ENCODE assay signal across 17 cellular contexts in the genomic region with DNA sequence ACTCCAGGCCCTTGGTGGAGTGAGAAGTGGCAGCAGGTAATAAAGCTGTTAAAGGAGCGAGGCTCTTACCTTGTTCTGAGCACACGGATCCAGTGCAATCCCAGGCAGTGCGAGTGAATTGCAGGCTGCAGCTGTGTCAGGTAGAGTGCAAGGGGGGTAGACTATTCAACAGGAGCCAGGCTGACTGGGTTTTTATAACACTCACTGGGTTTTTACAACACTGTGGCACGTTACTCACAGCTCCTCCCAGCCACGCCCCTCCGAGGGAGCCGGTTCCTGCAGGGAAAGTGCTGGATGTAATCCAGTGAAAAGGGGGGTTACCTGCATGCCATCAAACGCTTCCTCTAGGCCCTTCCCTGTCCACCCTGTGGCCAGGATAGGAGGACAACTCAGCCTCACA. TPM values are rescaled to one million over a fixed set of nuclear protein-coding genes. Genes with fewer than 3 reads are reported as not detected.
A peak's percentile ranks its signal among the peaks of the same experiment; 100 is the strongest.
DNase-seq lines count a peak whose midpoint lies in the region; ATAC-seq, FAIRE-seq and TF ChIP-seq lines count a peak whose summit lies in the region.
"Had no signal": no experiment of that assay in that cellular context is flagged by ENCODE, and none has a peak within 500 bp of the region (broad histone marks: within the 10 kb centered on the region; RNA-seq: fewer than 3 reads in every experiment).

No MANE protein-coding gene starts in this region.

- H3K27me3 ChIP-seq in upper lobe of right lung: no peaks in the 10 kb centered on the region
- no peaks in the 10 kb centered on the region for H3K27me3 ChIP-seq in naive thymus-derived CD4-positive, alpha-beta T cell (ENCODE audit: control insufficient read depth in 2 of 2, insufficient read depth in 2 of 2, low read length in 2 of 2)

- H3K9me3 Mint-ChIP-seq in naive thymus-derived CD4-positive, alpha-beta T cell: peaks cover 0 to 2% (median 0%) of the 10 kb centered on the region in 11 donors
- H3K9me3 Mint-ChIP-seq: activated CD4-positive, alpha-beta memory T cell treated with anti-CD3 and anti-CD28 coated beads, Interleukin-2, amount 10 ng/mL, durations not matched to agents 7 days and 5 days had no signal

- H3K9me3 ChIP-seq in kidney (ENCODE audit: control insufficient read depth in 1 of 2, low read length in 2 of 2): no peaks in the 10 kb centered on the region
- no peaks in the 10 kb centered on the region for H3K9me3 ChIP-seq in upper lobe of right lung
- H3K9me3 ChIP-seq in naive thymus-derived CD4-positive, alpha-beta T cell (ENCODE audit: control insufficient read depth in 2 of 3, low read length in 3 of 3): no peaks in the 10 kb centered on the region
- H3K9me3 ChIP-seq: heart right ventricle had no signal

- H3K4me3 Mint-ChIP-seq in naive thymus-derived CD4-positive, alpha-beta T cell: no peak overlapping the region
- H3K4me3 Mint-ChIP-seq: activated CD4-positive, alpha-beta memory T cell treated with anti-CD3 and anti-CD28 coated beads, Interleukin-2, amount 10 ng/mL, durations not matched to agents 7 days and 5 days had no signal

- TF ChIP-seq CTCF in kidney (IDR thresholded peaks at IDR 0.05; ENCODE audit: borderline replicate concordance, extremely low read depth, insufficient read depth) (no peak), upper lobe of right lung (IDR thresholded peaks at IDR 0.05) (no peak)

- no peaks in the 10 kb centered on the region for H3K4me1 ChIP-seq in kidney (ENCODE audit: control insufficient read depth in 1 of 2, insufficient read depth in 1 of 2, low read depth in 1 of 2, low read length in 2 of 2)
- no peaks in the 10 kb centered on the region for H3K4me1 ChIP-seq in upper lobe of right lung
- H3K4me1 ChIP-seq in naive thymus-derived CD4-positive, alpha-beta T cell (ENCODE audit: control insufficient read depth in 2 of 2, insufficient read depth in 2 of 2, low read length in 2 of 2): no peaks in the 10 kb centered on the region

- H3K4me3 ChIP-seq in kidney (ENCODE audit: low read length in 2 of 2) (no peak overlapping the region), upper lobe of right lung (no peak overlapping the region)
- H3K4me3 ChIP-seq in naive thymus-derived CD4-positive, alpha-beta T cell (ENCODE audit: low read length): no peak overlapping the region
- H3K4me3 ChIP-seq: heart right ventricle had no signal

- H3K27me3 Mint-ChIP-seq in naive thymus-derived CD4-positive, alpha-beta T cell: peaks cover 0 to 25% (median 17%) of the 10 kb centered on the region in 5 donors

- POLR2A ChIA-PET in naive thymus-derived CD4-positive, alpha-beta T cell (lab: Charles Lee): no interaction called here

- CTCF ChIA-PET in naive thymus-derived CD4-positive, alpha-beta T cell (lab: Charles Lee): no interaction called here

- no peak overlapping the region for H3K27ac Mint-ChIP-seq in naive thymus-derived CD4-positive, alpha-beta T cell
- H3K27ac Mint-ChIP-seq: activated CD4-positive, alpha-beta memory T cell treated with anti-CD3 and anti-CD28 coated beads, Interleukin-2, amount 10 ng/mL, durations not matched to agents 7 days and 5 days had no signal

- DNase-seq in NCI-H748 (lab: John Stamatoyannopoulos, UW; ENCODE audit: unreplicated experiment) (peak; percentile 31), NCI-H748 treated with DMSO at 0.1 percent for 48 hours (lab: John Stamatoyannopoulos, UW) (no peak), T1000 (lab: John Stamatoyannopoulos, UW) (peak; percentile 19), kidney (peak; percentile 90), upper lobe of right lung (peak; percentile 82), AML-193 (lab: John Stamatoyannopoulos, UW) (no peak)
- no peak for DNase-seq in naive thymus-derived CD4-positive, alpha-beta T cell
- DNase-seq: activated CD4-positive, alpha-beta memory T cell treated with anti-CD3 and anti-CD28 coated beads, Interleukin-2, amount 10 ng/mL, durations not matched to agents 7 days and 5 days; activated naive CD4-positive, alpha-beta T cell; caudate nucleus; DMS 273 treated with DMSO at 0.1 percent for 48 hours; heart right ventricle; posterior cingulate gyrus; trophoblast cell had no signal

- H3K36me3 Mint-ChIP-seq in naive thymus-derived CD4-positive, alpha-beta T cell: no peaks in the 10 kb centered on the region

- no peak overlapping the region for H3K27ac ChIP-seq in kidney (ENCODE audit: low read depth in 2 of 2, low read length in 2 of 2)
- no peak overlapping the region for H3K27ac ChIP-seq in upper lobe of right lung
- no peak overlapping the region for H3K27ac ChIP-seq in naive thymus-derived CD4-positive, alpha-beta T cell (ENCODE audit: low read depth, low read length)
- H3K27ac ChIP-seq: heart right ventricle had no signal

- no peak for FAIRE-seq in kidney (lab: Jason Lieb, UNC)

- ATAC-seq in upper lobe of right lung: peak; percentile 85
- ATAC-seq in naive thymus-derived CD4-positive, alpha-beta T cell: no peak
- no peak for ATAC-seq in HG03025 (IDR thresholded peaks at IDR 0.05; ENCODE audit: low FRiP score, unreplicated experiment)
- ATAC-seq: heart right ventricle, Panc1 had no signal

- H3K4me1 Mint-ChIP-seq in naive thymus-derived CD4-positive, alpha-beta T cell: peaks cover 0 to 3% (median 0%) of the 10 kb centered on the region in 7 donors

- no peaks in the 10 kb centered on the region for H3K36me3 ChIP-seq in kidney (ENCODE audit: control insufficient read depth in 1 of 2, insufficient read depth in 2 of 2, low read length in 2 of 2)
- no peaks in the 10 kb centered on the region for H3K36me3 ChIP-seq in upper lobe of right lung
- no peaks in the 10 kb centered on the region for H3K36me3 ChIP-seq in naive thymus-derived CD4-positive, alpha-beta T cell (ENCODE audit: control insufficient read depth in 2 of 3, insufficient read depth in 3 of 3, low read length in 3 of 3)
- H3K36me3 ChIP-seq: heart right ventricle had no signal

- intact Hi-C loops in kidney (cut with DNase I) (no loop called here), upper lobe of right lung (cut with DNase I) (no loop called here)
- intact Hi-C loops in naive thymus-derived CD4-positive, alpha-beta T cell (cut with micrococcal nuclease): no loop called here

- H3K9ac ChIP-seq in kidney (ENCODE audit: low read length in 2 of 2): no peak overlapping the region

RNA-seq across cellular contexts. Expression of a gene that starts 0.4 kb away (rescaled TPM):
- total RNA-seq in kidney: 6.9 TPM
- 1.2 TPM for polyA plus RNA-seq in kidney (ENCODE audit: insufficient read depth, low read depth, low replicate concordance)
- 3.3 TPM for total RNA-seq in upper lobe of right lung
- not detected for total RNA-seq in naive thymus-derived CD4-positive, alpha-beta T cell
- not detected for polyA plus RNA-seq in naive thymus-derived CD4-positive, alpha-beta T cell
- total RNA-seq: activated CD4-positive, alpha-beta memory T cell treated with anti-CD3 and anti-CD28 coated beads, Interleukin-2, amount 10 ng/mL, durations not matched to agents 7 days and 5 days; heart right ventricle had no signal
- polyA plus RNA-seq: AG04450 had no signal

RNA-seq across cellular contexts. Expression of a gene that starts 24.8 kb away (rescaled TPM):
- total RNA-seq in kidney: 0.72 TPM
- not detected for polyA plus RNA-seq in kidney (ENCODE audit: insufficient read depth, low read depth, low replicate concordance)
- total RNA-seq in upper lobe of right lung: 5.6 TPM
- total RNA-seq in naive thymus-derived CD4-positive, alpha-beta T cell: 10 to 100 TPM in 1 of 5 experiments, 1 to 10 TPM in 4; 1.2 to 54.8 (median 4.5) TPM
- polyA plus RNA-seq in naive thymus-derived CD4-positive, alpha-beta T cell: 1 to 10 TPM; 1.3 to 2.7 TPM
- polyA plus RNA-seq: AG04450 had no signal

Comparison
In these comparisons a context has a peak if more than half of its experiments do, and no peak if none do; other contexts are left out.
1. DNase-seq: peak in NCI-H748 (single experiment), T1000 (single experiment), kidney (single experiment) and upper lobe of right lung (single experiment); none in NCI-H748 treated with DMSO at 0.1 percent for 48 hours (single experiment), AML-193 (0 of 2) and naive thymus-derived CD4-positive, alpha-beta T cell (0 of 9).